9 cellular contexts compared by ENCODE assay signal in the genomic region with DNA sequence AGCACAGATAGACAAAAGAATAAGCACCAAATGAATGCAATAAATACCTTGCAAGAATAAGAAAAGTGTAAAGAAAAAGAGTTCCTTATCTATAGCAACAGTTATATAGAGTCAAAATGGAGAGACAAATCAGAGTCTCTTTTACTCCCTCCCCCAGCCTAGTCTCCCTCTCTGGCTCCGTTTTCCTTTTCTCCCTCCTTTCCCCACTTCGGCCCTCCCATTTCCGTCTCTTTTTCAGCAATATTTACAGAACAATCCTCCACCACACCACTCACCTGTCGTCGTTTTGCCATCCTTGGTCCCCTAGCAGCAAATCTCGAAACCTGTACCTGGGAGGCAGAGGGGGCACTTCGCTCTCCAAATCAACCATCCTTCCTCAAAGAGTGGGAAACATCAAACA. TPM values are rescaled to one million over a fixed set of nuclear protein-coding genes. Genes with fewer than 3 reads are reported as not detected.
DNase-seq lines count a peak whose midpoint lies in the region; ATAC-seq and TF ChIP-seq lines count a peak whose summit lies in the region.
"Had no signal": no experiment of that assay in that cellular context is flagged by ENCODE, and none has a peak within 500 bp of the region (broad histone marks: within the 10 kb centered on the region; RNA-seq: fewer than 3 reads in every experiment).

No MANE protein-coding gene starts in this region.

- intact Hi-C loops in PC-9 (cut with micrococcal nuclease; ENCODE audit: unreplicated experiment) (no loop called here), sigmoid colon (cut with DNase I) (no loop called here)

- H3K27me3 ChIP-seq in PC-9 (ENCODE audit: insufficient read depth, low read depth) (no peaks in the 10 kb centered on the region), foreskin keratinocyte (peaks cover 30% of the 10 kb centered on the region), sigmoid colon (no peaks in the 10 kb centered on the region)

- TF ChIP-seq EP300 in sigmoid colon (IDR thresholded peaks at IDR 0.05): no peak

- TF ChIP-seq CTCF in HEK293 (tag by site-specific recombination; IDR thresholded peaks at IDR 0.05) (no peak), PC-9 (conservative IDR thresholded peaks at IDR 0.05) (no peak), foreskin keratinocyte (conservative IDR thresholded peaks at IDR 0.05) (no peak), sigmoid colon (IDR thresholded peaks at IDR 0.05) (no peak)

- CTCF ChIA-PET in HEK293 (lab: Yijun Ruan, JAX): no interaction called here
- CTCF ChIA-PET in PC-9 (lab: Charles Lee): no interaction called here

- H3K27ac ChIP-seq in HEK293 (ENCODE audit: extremely low read depth, low read depth, low read length) (no peak overlapping the region), PC-9 (no peak overlapping the region), foreskin keratinocyte (no peak overlapping the region), sigmoid colon (peak overlapping the region; percentile 70 to 84 (median 72))

- no peaks in the 10 kb centered on the region for H3K36me3 ChIP-seq in HEK293 (ENCODE audit: control insufficient read depth in 2 of 2, insufficient read depth in 1 of 2, low read length in 2 of 2)
- no peaks in the 10 kb centered on the region for H3K36me3 ChIP-seq in PC-9 (ENCODE audit: low read depth)
- no peaks in the 10 kb centered on the region for H3K36me3 ChIP-seq in sigmoid colon

- peak overlapping the region; percentile 80; the same call in 1 of the 2 replicates for H2AFZ ChIP-seq in PC-9

- no peaks in the 10 kb centered on the region for H3F3A ChIP-seq in PC-9 (ENCODE audit: insufficient read depth, low read depth)

- DNase-seq in PC-9 (no peak), foreskin keratinocyte (no peak), sigmoid colon (no peak), SHP77 treated with DMSO at 0.1 percent for 48 hours (lab: John Stamatoyannopoulos, UW) (no peak), GF-D8 (lab: John Stamatoyannopoulos, UW) (no peak)
- DNase-seq: activated gamma-delta T cell had no signal

- no peaks in the 10 kb centered on the region for H4K20me1 ChIP-seq in PC-9 (ENCODE audit: insufficient read depth)

- peak overlapping the region; percentile 65 for H3K4me3 ChIP-seq in HEK293 (ENCODE audit: low read depth, low read length)
- H3K4me3 ChIP-seq in PC-9: no peak overlapping the region; the same call in 1 of the 2 replicates
- H3K4me3 ChIP-seq in sigmoid colon: peak overlapping the region; percentile 35 to 63 (median 57)

- H3K79me2 ChIP-seq in PC-9 (ENCODE audit: low read depth): no peaks in the 10 kb centered on the region

- no peaks in the 10 kb centered on the region for H3K9me2 ChIP-seq in PC-9 (ENCODE audit: insufficient read depth)

- 1 to 9% methylated on average over 7 of the region's 7 CpGs for WGBS in sigmoid colon, 2 donors

- BruUV-seq in PC-9 (replicated peaks; lab: Mats Ljungman, UMichigan): no TSS peak

- no peaks in the 10 kb centered on the region for H3K9me3 ChIP-seq in HEK293 (ENCODE audit: control insufficient read depth, insufficient read depth, low read depth, low read length)
- H3K9me3 ChIP-seq in PC-9 (ENCODE audit: insufficient read depth, low read depth): no peaks in the 10 kb centered on the region; the same call in 1 of the 2 replicates
- no peaks in the 10 kb centered on the region for H3K9me3 ChIP-seq in sigmoid colon

- ATAC-seq in foreskin keratinocyte (peak; percentile 17), HG03378 (IDR thresholded peaks at IDR 0.05; ENCODE audit: unreplicated experiment) (no peak), GM19324 (IDR thresholded peaks at IDR 0.05; ENCODE audit: low FRiP score, unreplicated experiment) (no peak)

- POLR2A ChIA-PET in HEK293 (lab: Yijun Ruan, JAX) (no interaction called here), PC-9 (lab: Charles Lee; ENCODE audit: unreplicated experiment) (interaction anchor here (0.6 kb wide), 1 partner anchor 890 kb away, joined by 4 read pairs; no protein-coding TSS in a partner anchor)

- no peak for TF ChIP-seq POLR2A in sigmoid colon (IDR thresholded peaks at IDR 0.05)

- H3K4me2 ChIP-seq in PC-9: peak overlapping the region; percentile 58

- H3K4me1 ChIP-seq in HEK293 (ENCODE audit: control insufficient read depth, insufficient read depth, low read length) (no peaks in the 10 kb centered on the region), PC-9 (replicated peaks; ENCODE audit: insufficient read depth) (no peaks in the 10 kb centered on the region), foreskin keratinocyte (no peaks in the 10 kb centered on the region), sigmoid colon (peaks cover 0 to 19% (median 9%) of the 10 kb centered on the region in 4 donors)

TF ChIP-seq in HEK293, 187 proteins besides CTCF, POLR2A, EP300 and RAD21:
- TF ChIP-seq, protein P1, sequence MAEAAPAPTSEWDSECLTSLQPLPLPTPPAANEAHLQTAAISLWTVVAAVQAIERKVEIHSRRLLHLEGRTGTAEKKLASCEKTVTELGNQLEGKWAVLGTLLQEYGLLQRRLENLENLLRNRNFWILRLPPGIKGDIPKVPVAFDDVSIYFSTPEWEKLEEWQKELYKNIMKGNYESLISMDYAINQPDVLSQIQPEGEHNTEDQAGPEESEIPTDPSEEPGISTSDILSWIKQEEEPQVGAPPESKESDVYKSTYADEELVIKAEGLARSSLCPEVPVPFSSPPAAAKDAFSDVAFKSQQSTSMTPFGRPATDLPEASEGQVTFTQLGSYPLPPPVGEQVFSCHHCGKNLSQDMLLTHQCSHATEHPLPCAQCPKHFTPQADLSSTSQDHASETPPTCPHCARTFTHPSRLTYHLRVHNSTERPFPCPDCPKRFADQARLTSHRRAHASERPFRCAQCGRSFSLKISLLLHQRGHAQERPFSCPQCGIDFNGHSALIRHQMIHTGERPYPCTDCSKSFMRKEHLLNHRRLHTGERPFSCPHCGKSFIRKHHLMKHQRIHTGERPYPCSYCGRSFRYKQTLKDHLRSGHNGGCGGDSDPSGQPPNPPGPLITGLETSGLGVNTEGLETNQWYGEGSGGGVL (tag by site-specific recombination; IDR thresholded peaks at IDR 0.05): no peak; the same call in 1 of the 2 replicates
- TF ChIP-seq, protein P2, sequence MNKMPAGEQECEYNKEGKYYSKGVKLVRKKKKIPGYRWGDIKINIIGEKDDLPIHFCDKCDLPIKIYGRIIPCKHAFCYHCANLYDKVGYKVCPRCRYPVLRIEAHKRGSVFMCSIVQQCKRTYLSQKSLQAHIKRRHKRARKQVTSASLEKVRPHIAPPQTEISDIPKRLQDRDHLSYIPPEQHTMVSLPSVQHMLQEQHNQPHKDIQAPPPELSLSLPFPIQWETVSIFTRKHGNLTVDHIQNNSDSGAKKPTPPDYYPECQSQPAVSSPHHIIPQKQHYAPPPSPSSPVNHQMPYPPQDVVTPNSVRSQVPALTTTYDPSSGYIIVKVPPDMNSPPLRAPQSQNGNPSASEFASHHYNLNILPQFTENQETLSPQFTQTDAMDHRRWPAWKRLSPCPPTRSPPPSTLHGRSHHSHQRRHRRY (tag by site-specific recombination; IDR thresholded peaks at IDR 0.05): no peak
- TF ChIP-seq ZNF670 (tag by site-specific recombination; IDR thresholded peaks at IDR 0.05; ENCODE audit: low read depth): no peak
- TF ChIP-seq, protein P3, sequence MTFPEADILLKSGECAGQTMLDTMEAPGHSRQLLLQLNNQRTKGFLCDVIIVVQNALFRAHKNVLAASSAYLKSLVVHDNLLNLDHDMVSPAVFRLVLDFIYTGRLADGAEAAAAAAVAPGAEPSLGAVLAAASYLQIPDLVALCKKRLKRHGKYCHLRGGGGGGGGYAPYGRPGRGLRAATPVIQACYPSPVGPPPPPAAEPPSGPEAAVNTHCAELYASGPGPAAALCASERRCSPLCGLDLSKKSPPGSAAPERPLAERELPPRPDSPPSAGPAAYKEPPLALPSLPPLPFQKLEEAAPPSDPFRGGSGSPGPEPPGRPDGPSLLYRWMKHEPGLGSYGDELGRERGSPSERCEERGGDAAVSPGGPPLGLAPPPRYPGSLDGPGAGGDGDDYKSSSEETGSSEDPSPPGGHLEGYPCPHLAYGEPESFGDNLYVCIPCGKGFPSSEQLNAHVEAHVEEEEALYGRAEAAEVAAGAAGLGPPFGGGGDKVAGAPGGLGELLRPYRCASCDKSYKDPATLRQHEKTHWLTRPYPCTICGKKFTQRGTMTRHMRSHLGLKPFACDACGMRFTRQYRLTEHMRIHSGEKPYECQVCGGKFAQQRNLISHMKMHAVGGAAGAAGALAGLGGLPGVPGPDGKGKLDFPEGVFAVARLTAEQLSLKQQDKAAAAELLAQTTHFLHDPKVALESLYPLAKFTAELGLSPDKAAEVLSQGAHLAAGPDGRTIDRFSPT (tag by site-specific recombination; IDR thresholded peaks at IDR 0.05): no peak
- no peak for TF ChIP-seq SCRT2 (tag by site-specific recombination; IDR thresholded peaks at IDR 0.05)
- no peak for TF ChIP-seq ZNF404 (tag by site-specific recombination; IDR thresholded peaks at IDR 0.05)
- TF ChIP-seq FEZF1 (tag by site-specific recombination; IDR thresholded peaks at IDR 0.05): no peak
- TF ChIP-seq ZNF514 (tag by site-specific recombination; IDR thresholded peaks at IDR 0.05): no peak
- no peak for TF ChIP-seq KLF8 (tag by site-specific recombination; IDR thresholded peaks at IDR 0.05)
- no peak for TF ChIP-seq ZSCAN16 (tag by site-specific recombination; IDR thresholded peaks at IDR 0.05)
- TF ChIP-seq IKZF3 (tag by site-specific recombination; IDR thresholded peaks at IDR 0.05): no peak
- no peak for TF ChIP-seq ZNF112 (tag by site-specific recombination; IDR thresholded peaks at IDR 0.05)

RNA-seq across cellular contexts. Expression of a gene that starts 0.3 kb away (rescaled TPM):
- total RNA-seq in PC-9 (2021) (0.53 and 0.90 TPM in 2 replicates), foreskin keratinocyte (0.03 TPM in 1 of 2 replicates, not detected in the other), sigmoid colon (1 to 10 TPM; 1.8 to 3.1 (median 2.6) TPM)
- polyA plus RNA-seq in foreskin keratinocyte (not detected in 2 replicates), sigmoid colon (1 to 10 TPM in 1 of 3 donors, under 1 TPM in 2; 0.64 to 1.2 (median 0.92) TPM)

RNA-seq across cellular contexts. Expression of a gene that starts 43.9 kb away (rescaled TPM):
- total RNA-seq in PC-9 (2021) (3.8 and 4.0 TPM in 2 replicates), foreskin keratinocyte (0.46 and 1.1 TPM in 2 replicates), sigmoid colon (10 to 100 TPM; 18.7 to 40.2 (median 34.5) TPM)
- polyA plus RNA-seq in foreskin keratinocyte (0.18 and 0.77 TPM in 2 replicates), sigmoid colon (10 to 100 TPM in 2 of 3 donors, 1 to 10 TPM in 1; 5.3 to 31.6 (median 13.8) TPM)

Comparison
In these comparisons a context has a peak if more than half of its experiments do, and no peak if none do; other contexts are left out.
1. H3K27ac ChIP-seq: peak in sigmoid colon (4 of 4); none in HEK293 (single experiment), PC-9 (single experiment) and foreskin keratinocyte (single experiment).